10 cellular contexts compared by ENCODE assay signal in the genomic region with DNA sequence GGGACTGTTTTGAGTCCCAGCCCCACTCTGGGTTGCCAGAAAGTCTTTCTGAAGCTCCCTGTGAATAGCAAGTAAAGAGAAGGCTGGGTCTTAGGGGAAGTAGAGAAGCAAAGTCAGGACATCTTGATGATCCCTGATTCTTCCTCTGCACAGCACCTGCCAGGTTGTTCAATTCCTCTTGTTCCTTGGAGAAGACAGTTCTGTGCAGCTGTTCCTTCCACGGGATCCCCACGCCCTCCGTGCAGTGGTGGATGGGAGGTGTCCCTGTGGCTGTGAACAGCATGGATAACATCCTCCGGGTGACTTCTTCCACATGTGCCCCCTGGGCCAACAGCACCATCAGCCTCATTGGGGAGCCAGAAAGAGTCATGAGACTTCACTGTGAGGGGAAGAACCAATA. TPM values are rescaled to one million over a fixed set of nuclear protein-coding genes. Genes with fewer than 3 reads are reported as not detected.
"Had no signal": no experiment of that assay in that cellular context is flagged by ENCODE, and none has a peak within 500 bp of the region (broad histone marks: within the 10 kb centered on the region; RNA-seq: fewer than 3 reads in every experiment).

No MANE protein-coding gene starts in this region.

- H3K4me1 Mint-ChIP-seq: IgD-negative memory B cell had no signal

- H3K27ac ChIP-seq: HL-60, KMS-11 had no signal

- H3K9ac ChIP-seq: KMS-11 had no signal

- H3K27ac Mint-ChIP-seq: IgD-negative memory B cell had no signal

- H3K4me3 ChIP-seq: K562 had no signal

- FAIRE-seq: HepG2, K562 had no signal

- H3K4me2 ChIP-seq: KMS-11 had no signal

- DNase-seq: IMR-90, KBM-7, KG1 had no signal

RNA-seq across cellular contexts. Expression of a gene that starts 29.1 kb away (rescaled TPM):
- total RNA-seq: HT-29, HT1080, IMR-90 had no signal
- polyA plus RNA-seq: IgD-negative memory B cell, IMR-90 had no signal

RNA-seq across cellular contexts. Expression of a gene that starts 31.5 kb away (rescaled TPM):
- total RNA-seq: HepG2, HT-29, HT1080, IMR-90, K562 had no signal
- polyA plus RNA-seq: HepG2, IgD-negative memory B cell, IMR-90, K562 had no signal

RNA-seq across cellular contexts. Expression of a gene that starts 57.5 kb away (rescaled TPM):
- total RNA-seq: HT-29, IMR-90 had no signal
- polyA plus RNA-seq: HepG2, IMR-90 had no signal
